ENCODE assay signal across 21 cellular contexts in genomic region chr15:38577405-38577987, GRCh38. TPM values are rescaled to one million over a fixed set of nuclear protein-coding genes. Genes with fewer than 3 reads are reported as not detected.
"Had no signal": no experiment of that assay in that cellular context is flagged by ENCODE, and none has a peak within 500 bp of the region (broad histone marks: within the 10 kb centered on the region; RNA-seq: fewer than 3 reads in every experiment).

No MANE protein-coding gene starts in this region.

- H3K4me1 ChIP-seq: breast epithelium, tibial artery had no signal

- H3K27me3 ChIP-seq: breast epithelium had no signal

- H3K4me3 Mint-ChIP-seq: memory B cell; stimulated activated memory B cell treated with anti-CD40 and anti-IgM and Interleukin-4, amounts not matched to agents 10 μg/mL and 1 μg/mL and 100 μg/mL, for 72 hours had no signal

- H3K4me1 Mint-ChIP-seq: memory B cell; stimulated activated memory B cell treated with anti-CD40 and anti-IgM and Interleukin-4, amounts not matched to agents 10 μg/mL and 1 μg/mL and 100 μg/mL, for 72 hours had no signal

- ATAC-seq: left ventricle myocardium superior; stimulated activated memory B cell treated with anti-CD40 and anti-IgM and Interleukin-4, amounts not matched to agents 10 μg/mL and 1 μg/mL and 100 μg/mL, for 72 hours had no signal

- H3K27ac ChIP-seq: breast epithelium, epithelial cell of prostate, tibial artery had no signal

- H3K27ac Mint-ChIP-seq: memory B cell; stimulated activated memory B cell treated with anti-CD40 and anti-IgM and Interleukin-4, amounts not matched to agents 10 μg/mL and 1 μg/mL and 100 μg/mL, for 72 hours had no signal

- H3K4me3 ChIP-seq: breast epithelium, mucosa of descending colon, tibial artery had no signal

- DNase-seq: activated CD4-positive, alpha-beta T cell treated with anti-CD3 and anti-CD28 coated beads, Interleukin-2, amount 50 U/mL, for 4 hours; activated CD8-positive, alpha-beta memory T cell treated with anti-CD3 and anti-CD28 coated beads, Interleukin-2, amount 50 U/mL, for 48 hours; activated effector memory CD4-positive, alpha-beta T cell treated with anti-CD3 and anti-CD28 coated beads, Interleukin-2, amount 50 U/mL, for 16 hours; aorta; dermis blood vessel endothelial cell; foreskin melanocyte; kidney glomerular epithelial cell; left ventricle myocardium superior; mucosa of descending colon; naive thymus-derived CD4-positive, alpha-beta T cell; posterior cingulate gyrus; retina; stimulated activated CD4-positive, alpha-beta T cell treated with anti-CD3 and anti-CD28 coated beads, Interleukin-12 subunit alpha, Interleukin-12 subunit beta, amount 100 ng/mL, for 4 hours; stimulated activated CD4-positive, alpha-beta T cell treated with anti-CD3 and anti-CD28 coated beads, Interleukin-2, amount 100 ng/mL, for 24 hours; SW 1271; tibial artery had no signal

- H3K9me3 ChIP-seq: breast epithelium, mucosa of descending colon, tibial artery had no signal

- H3K9me3 Mint-ChIP-seq: memory B cell; stimulated activated memory B cell treated with anti-CD40 and anti-IgM and Interleukin-4, amounts not matched to agents 10 μg/mL and 1 μg/mL and 100 μg/mL, for 72 hours had no signal

- H3K36me3 ChIP-seq: breast epithelium, tibial artery had no signal

- H3K27me3 Mint-ChIP-seq: stimulated activated memory B cell treated with anti-CD40 and anti-IgM and Interleukin-4, amounts not matched to agents 10 μg/mL and 1 μg/mL and 100 μg/mL, for 72 hours had no signal

- H3K36me3 Mint-ChIP-seq: stimulated activated memory B cell treated with anti-CD40 and anti-IgM and Interleukin-4, amounts not matched to agents 10 μg/mL and 1 μg/mL and 100 μg/mL, for 72 hours had no signal

RNA-seq across cellular contexts. Expression of gene RASGRP1, which starts 12.9 kb away (rescaled TPM):
- total RNA-seq: fibroblast of lung had no signal
